ENCODE assay signal across 9 cellular contexts in the genomic region with DNA sequence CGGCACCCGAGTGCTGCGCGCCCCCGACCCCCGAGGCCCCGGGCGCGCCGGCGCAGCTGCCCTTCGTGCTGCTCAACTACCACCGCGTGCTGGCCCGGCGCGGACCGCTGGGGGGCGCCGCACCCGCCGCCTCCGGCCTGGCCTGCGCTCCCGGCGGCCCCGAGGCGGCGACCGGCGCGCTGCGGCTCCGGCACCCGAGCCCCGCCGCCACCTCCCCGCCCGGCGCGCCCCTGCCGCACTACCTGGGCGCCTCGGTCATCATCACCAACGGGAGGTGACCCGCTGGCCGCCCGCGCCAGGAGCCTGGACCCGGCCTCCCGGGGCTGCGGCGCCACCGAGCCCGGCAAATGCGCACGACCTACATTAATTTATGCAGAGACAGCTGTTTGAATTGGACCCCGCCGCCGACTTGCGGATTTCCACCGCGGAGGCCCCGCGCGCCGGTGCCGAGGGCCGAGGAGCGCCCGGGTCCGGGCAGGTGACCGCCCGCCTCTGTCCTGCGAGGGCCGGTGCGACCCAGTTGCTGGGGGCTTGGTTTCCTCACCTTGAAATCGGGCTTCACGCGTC. TPM values are rescaled to one million over a fixed set of nuclear protein-coding genes. Genes with fewer than 3 reads are reported as not detected.
DNase-seq lines count a peak whose midpoint lies in the region; ATAC-seq, FAIRE-seq and TF ChIP-seq lines count a peak whose summit lies in the region.
"Had no signal": no experiment of that assay in that cellular context is flagged by ENCODE, and none has a peak within 500 bp of the region (broad histone marks: within the 10 kb centered on the region; RNA-seq: fewer than 3 reads in every experiment).

No MANE protein-coding gene starts in this region.

- no peak overlapping the region for H3K4me3 Mint-ChIP-seq in activated T-cell treated with anti-CD3 and anti-CD28 coated beads, Interleukin-2, amount 50 U/mL, for 24 hours
- peak overlapping the region; percentile 79 for H3K4me3 Mint-ChIP-seq in glutamatergic neuron (ENCODE audit: unreplicated experiment)

- intact Hi-C loops in ovary (cut with DNase I), result loop anchor here in 1 of 4 donors (5.0 kb wide), 1 partner anchor 179 kb away; no protein-coding TSS in a partner anchor

- 6 to 19% (median 8%) methylated on average over 24 to 80 of the region's 80 CpGs for WGBS in ovary, 3 donors

- no peaks in the 10 kb centered on the region for H3K9me3 ChIP-seq in ovary

- H3K27me3 ChIP-seq in ovary, result no peaks in the 10 kb centered on the region

- FAIRE-seq in D721Med (lab: Jason Lieb, UNC), result no peak

- ATAC-seq in HG02884 (IDR thresholded peaks at IDR 0.05; ENCODE audit: unreplicated experiment) (no peak), GM18517 (IDR thresholded peaks at IDR 0.05; ENCODE audit: unreplicated experiment) (no peak), GM19328 (IDR thresholded peaks at IDR 0.05; ENCODE audit: unreplicated experiment) (no peak)

- no peak overlapping the region for H3K27ac Mint-ChIP-seq in activated T-cell treated with anti-CD3 and anti-CD28 coated beads, Interleukin-2, amount 50 U/mL, for 24 hours
- H3K27ac Mint-ChIP-seq in glutamatergic neuron (ENCODE audit: unreplicated experiment), result no peak overlapping the region

- peaks cover 65% of the 10 kb centered on the region for H3K27me3 Mint-ChIP-seq in activated T-cell treated with anti-CD3 and anti-CD28 coated beads, Interleukin-2, amount 50 U/mL, for 24 hours
- peaks cover 9% of the 10 kb centered on the region for H3K27me3 Mint-ChIP-seq in glutamatergic neuron (ENCODE audit: unreplicated experiment)

- H3K9me3 Mint-ChIP-seq in activated T-cell treated with anti-CD3 and anti-CD28 coated beads, Interleukin-2, amount 50 U/mL, for 24 hours, result no peaks in the 10 kb centered on the region
- H3K9me3 Mint-ChIP-seq in glutamatergic neuron (ENCODE audit: unreplicated experiment), result peaks cover 11% of the 10 kb centered on the region

- no peak overlapping the region for H3K27ac ChIP-seq in ovary

- no peaks in the 10 kb centered on the region for H3K4me1 ChIP-seq in ovary (ENCODE audit: insufficient read depth)

- no peak for TF ChIP-seq EP300 in ovary (IDR thresholded peaks at IDR 0.05)

- TF ChIP-seq POLR2A in ovary (IDR thresholded peaks at IDR 0.05), result no peak

- DNase-seq in D721Med (ENCODE audit: insufficient read length, low spot score), result peak; percentile 75
- peak; percentile 76 for DNase-seq in HuH-7.5 (ENCODE audit: low spot score)
- peak; percentile 65 for DNase-seq in activated T-cell treated with anti-CD3 and anti-CD28 coated beads, Interleukin-2, amount 50 U/mL, for 24 hours
- peak; percentile 88 for DNase-seq in glutamatergic neuron
- DNase-seq in ovary, result peak in 1 of 5 donors; percentile 56

- TF ChIP-seq CTCF in D721Med (IDR thresholded peaks at IDR 0.05; ENCODE audit: insufficient read depth, missing control alignments), result peak; percentile 48
- no peak for TF ChIP-seq CTCF in glutamatergic neuron (IDR thresholded peaks at IDR 0.05; ENCODE audit: partially characterized antibody, unreplicated experiment)
- TF ChIP-seq CTCF in ovary (IDR thresholded peaks at IDR 0.05), result no peak

- peaks cover 12% of the 10 kb centered on the region for H3K4me1 Mint-ChIP-seq in activated T-cell treated with anti-CD3 and anti-CD28 coated beads, Interleukin-2, amount 50 U/mL, for 24 hours (ENCODE audit: low read depth)
- H3K4me1 Mint-ChIP-seq in glutamatergic neuron (ENCODE audit: low read depth, unreplicated experiment), result peaks cover 12% of the 10 kb centered on the region

- H3K4me3 ChIP-seq in ovary, result peak overlapping the region; percentile 10

- H3K36me3 ChIP-seq in ovary, result no peaks in the 10 kb centered on the region

- peaks cover 15% of the 10 kb centered on the region for H3K36me3 Mint-ChIP-seq in activated T-cell treated with anti-CD3 and anti-CD28 coated beads, Interleukin-2, amount 50 U/mL, for 24 hours (ENCODE audit: low read depth)
- no peaks in the 10 kb centered on the region for H3K36me3 Mint-ChIP-seq in glutamatergic neuron (ENCODE audit: unreplicated experiment)

RNA-seq across cellular contexts. Expression of gene SIM2, which starts 49.0 kb away (rescaled TPM):
- total RNA-seq in glutamatergic neuron (ENCODE audit: unreplicated experiment) (4.8 TPM), ovary (under 1 TPM in 3 of 7 donors, not detected in 4; 0.11 to 0.23 (median 0.15) TPM)
- polyA plus RNA-seq in ovary, result under 1 TPM; 0.01 to 0.03 TPM
- total RNA-seq: mononuclear cell had no signal
